In the genomic region with DNA sequence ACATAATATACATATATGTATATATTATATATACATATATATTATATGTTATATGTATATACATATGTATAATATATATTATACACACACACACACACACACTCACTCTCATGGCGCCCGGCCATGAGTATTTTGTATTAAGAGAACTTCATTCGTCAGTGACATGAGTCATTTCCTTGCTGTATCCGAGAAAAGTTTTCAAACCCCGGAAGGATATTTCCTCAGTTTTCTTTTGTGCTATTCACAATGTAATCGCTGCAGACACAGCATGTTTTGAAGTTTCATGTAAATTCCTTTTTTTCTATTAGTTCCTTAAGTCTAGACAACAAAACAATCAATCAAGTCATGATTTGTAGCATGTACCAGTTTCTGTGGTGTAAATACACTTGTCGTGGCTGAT, we compare ENCODE assay signal across 12 cellular contexts. TPM values are rescaled to one million over a fixed set of nuclear protein-coding genes. Genes with fewer than 3 reads are reported as not detected.
DNase-seq lines count a peak whose midpoint lies in the region; TF ChIP-seq lines count a peak whose summit lies in the region.
"Had no signal": no experiment of that assay in that cellular context is flagged by ENCODE, and none has a peak within 500 bp of the region (broad histone marks: within the 10 kb centered on the region; RNA-seq: fewer than 3 reads in every experiment).

No MANE protein-coding gene starts in this region.

- no peak overlapping the region for H4K5ac ChIP-seq in mesendoderm (ENCODE audit: low read length)

- H2BK5ac ChIP-seq in mesendoderm (ENCODE audit: low read length) = no peak overlapping the region

- no peak overlapping the region for H3K4me3 ChIP-seq in parathyroid adenoma (ENCODE audit: low read depth, low read length)
- no peak overlapping the region for H3K4me3 ChIP-seq in mesendoderm (ENCODE audit: low read length)

- H2AK5ac ChIP-seq in mesendoderm (ENCODE audit: low read length) = no peak overlapping the region

- no peaks in the 10 kb centered on the region for H3K79me1 ChIP-seq in mesendoderm (ENCODE audit: low read length)

- H3K79me2 ChIP-seq in parathyroid adenoma (no peaks in the 10 kb centered on the region), mesendoderm (ENCODE audit: control insufficient read depth, insufficient read depth, low read length) (no peaks in the 10 kb centered on the region)

- no peak for TF ChIP-seq CTCF in parathyroid adenoma (IDR thresholded peaks at IDR 0.05)

- WGBS in mesendoderm (ENCODE audit: extremely low coverage, insufficient coverage, low lambda C conversion rate) = no CpG with 5 or more reads among the region's 7 CpGs

- H3K4me1 ChIP-seq in parathyroid adenoma (no peaks in the 10 kb centered on the region), mesendoderm (ENCODE audit: control insufficient read depth, low read depth, low read length) (no peaks in the 10 kb centered on the region)

- H3K36me3 ChIP-seq in parathyroid adenoma (ENCODE audit: control insufficient read depth, insufficient read depth, low read length) (no peaks in the 10 kb centered on the region), mesendoderm (ENCODE audit: control insufficient read depth, insufficient read depth, low read length) (peaks cover 3% of the 10 kb centered on the region)

- peak; percentile 63 for DNase-seq in COLO829 (ENCODE audit: low spot score)
- DNase-seq in NCI-H460 (ENCODE audit: extremely low read depth, low read depth) = peak; percentile 48
- DNase-seq in dermis microvascular lymphatic vessel endothelial cell (ENCODE audit: low read depth in 2 of 2) = peak; percentile 62 to 97
- DNase-seq in retina = no peak
- no peak for DNase-seq in epidermal melanocyte (ENCODE audit: insufficient read length, low spot score)
- DNase-seq in mesendoderm = no peak
- no peak for DNase-seq in NCI-H146 treated with DMSO at 0.1 percent for 48 hours (lab: John Stamatoyannopoulos, UW; ENCODE audit: unreplicated experiment)
- DNase-seq: activated CD4-positive, alpha-beta T cell treated with anti-CD3 and anti-CD28 coated beads for 1 hour; cerebellar nuclear complex; NCI-H2081; stimulated activated naive B cell treated with anti-CD40 and anti-IgM and Interleukin-4, amounts not matched to agents 10 μg/mL and 1 μg/mL and 100 μg/mL, for 72 hours had no signal

- no peak overlapping the region for H3K9ac ChIP-seq in parathyroid adenoma
- H3K9ac ChIP-seq in mesendoderm (ENCODE audit: low read length) = no peak overlapping the region

- H3K27ac ChIP-seq in parathyroid adenoma = peak overlapping the region; percentile 54
- no peak overlapping the region for H3K27ac ChIP-seq in mesendoderm (ENCODE audit: low read depth, low read length)

- no peaks in the 10 kb centered on the region for H3K27me3 ChIP-seq in parathyroid adenoma (ENCODE audit: control insufficient read depth, insufficient read depth, low read length)
- H3K27me3 ChIP-seq in mesendoderm (ENCODE audit: insufficient read depth, low read length, poor library complexity) = no peaks in the 10 kb centered on the region

- H3K4ac ChIP-seq in mesendoderm (ENCODE audit: low read depth, low read length) = no peak overlapping the region

- H3K56ac ChIP-seq in mesendoderm (ENCODE audit: low read length) = no peak overlapping the region

- H2AFZ ChIP-seq in parathyroid adenoma = no peak overlapping the region

- H3K9me3 ChIP-seq in parathyroid adenoma (ENCODE audit: control insufficient read depth, low read length) = no peaks in the 10 kb centered on the region

- no peak overlapping the region for H3K18ac ChIP-seq in mesendoderm (ENCODE audit: low read length)

- no peak overlapping the region for H3K4me2 ChIP-seq in parathyroid adenoma (ENCODE audit: low read length)
- H3K4me2 ChIP-seq in mesendoderm (ENCODE audit: low read length) = no peak overlapping the region

- H3K23ac ChIP-seq in mesendoderm (ENCODE audit: low read length) = no peak overlapping the region

- no peak overlapping the region for H2BK15ac ChIP-seq in mesendoderm (replicated peaks; ENCODE audit: low read depth)

- no peak overlapping the region for H2BK120ac ChIP-seq in mesendoderm (ENCODE audit: low read depth, low read length)

- H4K8ac ChIP-seq in mesendoderm (ENCODE audit: low read depth, low read length) = no peak overlapping the region

RNA-seq across cellular contexts. Expression of gene OR1D5, which starts 33.3 kb away (rescaled TPM):
- total RNA-seq in NCI-H460 (2014; rRNA removed; shearing (Covaris generic)) = not detected in 2 replicates
- polyA plus RNA-seq in NCI-H460 (2014; cell fraction: nucleus; rRNA removed) = not detected in 2 replicates
- total RNA-seq in dermis microvascular lymphatic vessel endothelial cell = not detected in 2 replicates
- polyA plus RNA-seq in mesendoderm (2013, experiment 1 of 2) = not detected
- not detected for polyA plus RNA-seq in mesendoderm (2013, experiment 2 of 2)

Comparison
In these comparisons a context has a peak if more than half of its experiments do, and no peak if none do; other contexts are left out.
1. DNase-seq: peak in COLO829 (single experiment), NCI-H460 (single experiment) and dermis microvascular lymphatic vessel endothelial cell (2 of 2); none in retina (single experiment), epidermal melanocyte (single experiment), mesendoderm (single experiment) and NCI-H146 treated with DMSO at 0.1 percent for 48 hours (single experiment).